Comparison of ENCODE assay signal across 27 cellular contexts in the genomic region with DNA sequence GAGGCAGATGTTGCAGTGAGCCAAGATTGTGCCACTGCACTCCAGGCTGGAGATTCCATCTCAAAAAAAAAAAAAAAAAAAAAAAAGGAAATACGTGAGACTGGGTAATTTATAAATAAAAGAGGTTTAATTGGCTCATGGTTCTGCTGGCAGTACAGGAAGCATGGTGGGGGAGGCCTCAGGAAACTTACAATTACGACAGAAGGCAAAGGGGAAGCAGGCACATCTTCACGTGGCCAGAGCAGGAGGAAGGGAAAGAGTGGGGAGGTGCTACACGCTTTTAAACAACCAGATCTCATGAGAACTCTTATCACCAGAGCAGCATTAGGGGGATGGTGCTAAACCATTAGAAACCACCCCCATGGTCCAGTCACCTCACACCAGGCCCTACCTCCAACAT. TPM values are rescaled to one million over a fixed set of nuclear protein-coding genes. Genes with fewer than 3 reads are reported as not detected.
DNase-seq lines count a peak whose midpoint lies in the region; ATAC-seq and TF ChIP-seq lines count a peak whose summit lies in the region.
"Had no signal": no experiment of that assay in that cellular context is flagged by ENCODE, and none has a peak within 500 bp of the region (broad histone marks: within the 10 kb centered on the region; RNA-seq: fewer than 3 reads in every experiment).

No MANE protein-coding gene starts in this region.

- no peak for DNase-seq in heart left ventricle
- DNase-seq in Right ventricle myocardium superior: no peak
- DNase-seq in NB4 (ENCODE audit: low read depth): peak; percentile 18
- no peak for DNase-seq in esophagus muscularis mucosa (ENCODE audit: extremely low spot score)
- DNase-seq in uterus: no peak
- DNase-seq in omental fat pad (ENCODE audit: low spot score): no peak
- no peak for DNase-seq in left colon
- DNase-seq: activated CD4-positive, alpha-beta T cell treated with anti-CD3 and anti-CD28 coated beads, Interleukin-2, amount 50 U/mL, for 48 hours; activated CD4-positive, CD25-positive, alpha-beta regulatory T cell; activated CD8-positive, alpha-beta memory T cell treated with anti-CD3 and anti-CD28 coated beads, Interleukin-2, amount 50 U/mL, for 48 hours; Calu3; effector CD8-positive, alpha-beta T cell; foreskin melanocyte; GOT3; islet precursor cell; lower lobe of right lung; NCI-H1092 treated with DMSO at 0.1 percent for 48 hours; NCI-H1930; NCI-H526; right lobe of liver; stimulated activated CD4-positive, alpha-beta T cell treated with anti-CD3 and anti-CD28 coated beads, Interleukin-15, amount 100 ng/mL, for 24 hours; transverse colon had no signal

- H3K4me1 ChIP-seq in heart left ventricle: peaks cover 11 to 95% (median 75%) of the 10 kb centered on the region in 12 donors
- H3K4me1 ChIP-seq in esophagus muscularis mucosa: peaks cover 57 to 97% (median 94%) of the 10 kb centered on the region in 4 donors
- peaks cover 0 to 17% of the 10 kb centered on the region in 2 donors for H3K4me1 ChIP-seq in uterus
- H3K4me1 ChIP-seq: parathyroid adenoma had no signal

- 34 to 59% (median 44%) methylated on average over 4 of the region's 4 CpGs for WGBS in heart left ventricle, 4 donors
- 40% methylated on average over 4 of the region's 4 CpGs for WGBS in esophagus muscularis mucosa

- H3K4me3 ChIP-seq in heart left ventricle (no peak overlapping the region), NB4 (ENCODE audit: low read depth, low read length) (no peak overlapping the region), esophagus muscularis mucosa (no peak overlapping the region), uterus (no peak overlapping the region)
- H3K4me3 ChIP-seq: lower lobe of right lung, right lobe of liver, transverse colon had no signal

- TF ChIP-seq CTCF in heart left ventricle (IDR thresholded peaks at IDR 0.05): no peak
- TF ChIP-seq CTCF in NB4 (IDR thresholded peaks at IDR 0.05; ENCODE audit: low read depth, low read length): no peak
- TF ChIP-seq CTCF in esophagus muscularis mucosa (IDR thresholded peaks at IDR 0.05): no peak
- TF ChIP-seq CTCF in uterus (IDR thresholded peaks at IDR 0.05): no peak
- no peak for TF ChIP-seq CTCF in omental fat pad (IDR thresholded peaks at IDR 0.05)

- TF ChIP-seq EP300 in esophagus muscularis mucosa (IDR thresholded peaks at IDR 0.05): no peak

- intact Hi-C loops in heart left ventricle (cut with DNase I) (loop anchor here in 1 of 10 donors (10.0 kb wide), 1 partner anchor 86 kb away; no protein-coding TSS in a partner anchor), Right ventricle myocardium superior (cut with DNase I) (no loop called here), esophagus muscularis mucosa (cut with DNase I) (no loop called here), uterus (cut with DNase I; ENCODE audit: low total_unique reads) (no loop called here), left colon (cut with DNase I, micrococcal nuclease) (no loop called here)

- H3K27me3 ChIP-seq in heart left ventricle: no peaks in the 10 kb centered on the region
- H3K27me3 ChIP-seq in esophagus muscularis mucosa: no peaks in the 10 kb centered on the region
- H3K27me3 ChIP-seq in uterus: no peaks in the 10 kb centered on the region
- H3K27me3 ChIP-seq: right lobe of liver, transverse colon had no signal

- H3K27ac ChIP-seq in heart left ventricle (peak overlapping the region in 9 of 12 donors; percentile 15 to 93 (median 90)), esophagus muscularis mucosa (replicated peaks in 1 of 4) (peak overlapping the region; percentile 84 to 87 (median 84)), uterus (peak overlapping the region; percentile 89 to 96)
- H3K27ac ChIP-seq: lower lobe of right lung, parathyroid adenoma, right lobe of liver, RWPE1 had no signal

- no peaks in the 10 kb centered on the region for H3K9me3 ChIP-seq in heart left ventricle
- H3K9me3 ChIP-seq in esophagus muscularis mucosa: no peaks in the 10 kb centered on the region
- H3K9me3 ChIP-seq in uterus: no peaks in the 10 kb centered on the region
- H3K9me3 ChIP-seq: lower lobe of right lung, right lobe of liver, transverse colon had no signal

- H3K36me3 ChIP-seq in heart left ventricle (no peaks in the 10 kb centered on the region), esophagus muscularis mucosa (no peaks in the 10 kb centered on the region), uterus (no peaks in the 10 kb centered on the region)
- H3K36me3 ChIP-seq: lower lobe of right lung, right lobe of liver, transverse colon had no signal

- ATAC-seq in heart left ventricle (no peak), Right ventricle myocardium superior (ENCODE audit: poor library complexity) (no peak), GM21528 (IDR thresholded peaks at IDR 0.05; ENCODE audit: low FRiP score, unreplicated experiment) (no peak), omental fat pad (ENCODE audit: low FRiP score) (no peak), left colon (no peak)
- ATAC-seq: activated naive CD4-positive, alpha-beta T cell treated with anti-CD3 and anti-CD28 coated beads, Interleukin-2, amount 50 U/mL, for 72 hours; lower lobe of right lung; right lobe of liver; SK-N-SH treated with all-trans-retinoic acid at 6 μM for 48 hours had no signal

- TF ChIP-seq POLR2A in heart left ventricle (IDR thresholded peaks at IDR 0.05) (no peak), NB4 (IDR thresholded peaks at IDR 0.05; ENCODE audit: extremely low read depth, insufficient read length) (no peak), esophagus muscularis mucosa (IDR thresholded peaks at IDR 0.05; ENCODE audit: low read depth) (no peak), uterus (IDR thresholded peaks at IDR 0.05) (no peak)

RNA-seq across cellular contexts. Expression of gene SCHIP1, which starts 10.8 kb away (rescaled TPM):
- 100 to 1,000 TPM in 1 of 9 donors, 10 to 100 TPM in 8; 38.8 to 137 (median 49.9) TPM for total RNA-seq in heart left ventricle
- polyA plus RNA-seq in heart left ventricle: 100 to 1,000 TPM in 1 of 2 donors, 10 to 100 TPM in 1; 23.8 to 100 TPM
- total RNA-seq in Right ventricle myocardium superior: 56.2 TPM
- 10 to 100 TPM; 10.8 to 23.5 (median 14.3) TPM for total RNA-seq in esophagus muscularis mucosa
- total RNA-seq in uterus: 10 to 100 TPM in 2 of 4 donors, 1 to 10 TPM in 2; 1.8 to 29.4 (median 7.0) TPM
- 10 to 100 TPM in 1 of 4 donors, 1 to 10 TPM in 3; 2.7 to 13.9 (median 6.0) TPM for total RNA-seq in omental fat pad
- total RNA-seq in left colon: 1 to 10 TPM in 1 of 2 donors, under 1 TPM in 1; 0.67 to 2.7 TPM
- total RNA-seq: activated naive CD4-positive, alpha-beta T cell treated with anti-CD3 and anti-CD28 coated beads, Interleukin-2, amount 50 U/mL, for 72 hours had no signal
